1 cellular context compared by ENCODE assay signal in the genomic region with DNA sequence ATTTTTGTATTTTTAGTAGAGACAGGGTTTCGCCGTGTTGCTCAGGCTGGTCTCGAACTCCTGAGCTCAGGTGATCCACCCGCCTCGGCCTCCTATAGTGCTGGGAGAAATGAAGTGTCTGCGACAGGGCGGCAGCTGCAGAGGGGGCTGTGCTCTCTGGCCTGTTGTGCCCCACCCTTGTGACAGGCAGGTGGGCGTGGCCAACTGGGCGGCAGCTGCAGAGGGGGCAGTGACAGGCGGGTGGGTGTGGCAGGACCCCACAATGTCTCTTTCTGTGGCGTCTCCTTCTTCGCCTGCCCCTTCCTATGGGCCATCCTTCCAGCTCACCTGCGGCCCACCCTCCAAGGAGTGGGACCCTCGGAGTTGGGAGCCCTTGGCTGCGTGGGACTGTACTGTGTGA.
TF ChIP-seq lines count a peak whose summit lies in the region.

No MANE protein-coding gene starts in this region.

TF ChIP-seq in K562, 482 proteins besides CTCF, POLR2A, EP300 and RAD21 (continues in another document):
- TF ChIP-seq FUS (optimal IDR thresholded peaks at IDR 0.05; ENCODE audit: low read depth, low read length) (no peak), SRSF9 (IDR thresholded peaks at IDR 0.05; ENCODE audit: borderline replicate concordance, low read depth, low read length) (no peak), SP2 (IDR thresholded peaks at IDR 0.05; ENCODE audit: extremely low read depth, low read depth, low read length, poor library complexity, severe bottlenecking) (no peak), CEBPB (tag; IDR thresholded peaks at IDR 0.05) (no peak), ATF2 (CRISPR knock-in tag; IDR thresholded peaks at IDR 0.05) (no peak), L3MBTL2 (IDR thresholded peaks at IDR 0.05) (no peak), MYC (IDR thresholded peaks at IDR 0.05; ENCODE audit: low read depth, low read length) (no peak), MYC (CRISPR knock-in tag; IDR thresholded peaks at IDR 0.05; ENCODE audit: borderline replicate concordance, low read depth) (0 out of 2 replicates have a peak, but pooled peaks have one; percentile 24), NFIC (IDR thresholded peaks at IDR 0.05) (no peak), ELK1 (CRISPR knock-in tag; IDR thresholded peaks at IDR 0.05) (no peak), ZBTB8A (IDR thresholded peaks at IDR 0.05; ENCODE audit: partially characterized antibody) (no peak), POLR2G (IDR thresholded peaks at IDR 0.05; ENCODE audit: low read depth, low read length) (peak; percentile 21), ELK3 (CRISPR knock-in tag; IDR thresholded peaks at IDR 0.05) (no peak), TOE1 (IDR thresholded peaks at IDR 0.05; ENCODE audit: borderline replicate concordance) (no peak), TOE1 (CRISPR knock-in tag; IDR thresholded peaks at IDR 0.05; ENCODE audit: borderline replicate concordance, low read depth) (no peak), ZNF253 (CRISPR knock-in tag; conservative IDR thresholded peaks at IDR 0.05) (no peak), ZFP30 (CRISPR knock-in tag; IDR thresholded peaks at IDR 0.05; ENCODE audit: borderline replicate concordance) (no peak), CCNT2 (IDR thresholded peaks at IDR 0.05; ENCODE audit: borderline replicate concordance, extremely low read depth, insufficient read length, low read depth, low read length) (no peak), PPARD (CRISPR knock-in tag; IDR thresholded peaks at IDR 0.05) (no peak), ZBTB7A (IDR thresholded peaks at IDR 0.05; ENCODE audit: borderline replicate concordance, control insufficient read depth, low read depth, low read length) (0 out of 2 replicates have a peak, but pooled peaks have one; percentile 15), PHF21A (IDR thresholded peaks at IDR 0.05; ENCODE audit: borderline replicate concordance, low read depth) (no peak), CEBPZ (IDR thresholded peaks at IDR 0.05; ENCODE audit: borderline replicate concordance, low read depth, low read length) (no peak), HDGF (IDR thresholded peaks at IDR 0.05) (no peak), HEY1 (CRISPR knock-in tag; IDR thresholded peaks at IDR 0.05; ENCODE audit: borderline replicate concordance) (no peak), MIER1 (IDR thresholded peaks at IDR 0.05; ENCODE audit: low read depth) (no peak)
- TF ChIP-seq, protein P1, sequence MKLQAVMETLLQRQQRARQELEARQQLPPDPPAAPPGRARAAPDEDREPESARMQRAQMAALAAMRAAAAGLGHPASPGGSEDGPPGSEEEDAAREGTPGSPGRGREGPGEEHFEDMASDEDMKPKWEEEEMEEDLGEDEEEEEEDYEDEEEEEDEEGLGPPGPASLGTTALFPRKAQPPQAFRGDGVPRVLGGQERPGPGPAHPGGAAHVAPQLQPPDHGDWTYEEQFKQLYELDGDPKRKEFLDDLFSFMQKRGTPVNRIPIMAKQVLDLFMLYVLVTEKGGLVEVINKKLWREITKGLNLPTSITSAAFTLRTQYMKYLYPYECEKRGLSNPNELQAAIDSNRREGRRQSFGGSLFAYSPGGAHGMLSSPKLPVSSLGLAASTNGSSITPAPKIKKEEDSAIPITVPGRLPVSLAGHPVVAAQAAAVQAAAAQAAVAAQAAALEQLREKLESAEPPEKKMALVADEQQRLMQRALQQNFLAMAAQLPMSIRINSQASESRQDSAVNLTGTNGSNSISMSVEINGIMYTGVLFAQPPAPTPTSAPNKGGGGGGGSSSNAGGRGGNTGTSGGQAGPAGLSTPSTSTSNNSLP (IDR thresholded peaks at IDR 0.05; ENCODE audit: borderline replicate concordance, low read depth, low read length) = no peak
- TF ChIP-seq, protein P2, sequence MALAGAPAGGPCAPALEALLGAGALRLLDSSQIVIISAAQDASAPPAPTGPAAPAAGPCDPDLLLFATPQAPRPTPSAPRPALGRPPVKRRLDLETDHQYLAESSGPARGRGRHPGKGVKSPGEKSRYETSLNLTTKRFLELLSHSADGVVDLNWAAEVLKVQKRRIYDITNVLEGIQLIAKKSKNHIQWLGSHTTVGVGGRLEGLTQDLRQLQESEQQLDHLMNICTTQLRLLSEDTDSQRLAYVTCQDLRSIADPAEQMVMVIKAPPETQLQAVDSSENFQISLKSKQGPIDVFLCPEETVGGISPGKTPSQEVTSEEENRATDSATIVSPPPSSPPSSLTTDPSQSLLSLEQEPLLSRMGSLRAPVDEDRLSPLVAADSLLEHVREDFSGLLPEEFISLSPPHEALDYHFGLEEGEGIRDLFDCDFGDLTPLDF (CRISPR knock-in tag; IDR thresholded peaks at IDR 0.05) = no peak
- TF ChIP-seq, protein P3, sequence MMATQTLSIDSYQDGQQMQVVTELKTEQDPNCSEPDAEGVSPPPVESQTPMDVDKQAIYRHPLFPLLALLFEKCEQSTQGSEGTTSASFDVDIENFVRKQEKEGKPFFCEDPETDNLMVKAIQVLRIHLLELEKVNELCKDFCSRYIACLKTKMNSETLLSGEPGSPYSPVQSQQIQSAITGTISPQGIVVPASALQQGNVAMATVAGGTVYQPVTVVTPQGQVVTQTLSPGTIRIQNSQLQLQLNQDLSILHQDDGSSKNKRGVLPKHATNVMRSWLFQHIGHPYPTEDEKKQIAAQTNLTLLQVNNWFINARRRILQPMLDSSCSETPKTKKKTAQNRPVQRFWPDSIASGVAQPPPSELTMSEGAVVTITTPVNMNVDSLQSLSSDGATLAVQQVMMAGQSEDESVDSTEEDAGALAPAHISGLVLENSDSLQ (IDR thresholded peaks at IDR 0.05) = peak; percentile 75
- TF ChIP-seq, protein P4, sequence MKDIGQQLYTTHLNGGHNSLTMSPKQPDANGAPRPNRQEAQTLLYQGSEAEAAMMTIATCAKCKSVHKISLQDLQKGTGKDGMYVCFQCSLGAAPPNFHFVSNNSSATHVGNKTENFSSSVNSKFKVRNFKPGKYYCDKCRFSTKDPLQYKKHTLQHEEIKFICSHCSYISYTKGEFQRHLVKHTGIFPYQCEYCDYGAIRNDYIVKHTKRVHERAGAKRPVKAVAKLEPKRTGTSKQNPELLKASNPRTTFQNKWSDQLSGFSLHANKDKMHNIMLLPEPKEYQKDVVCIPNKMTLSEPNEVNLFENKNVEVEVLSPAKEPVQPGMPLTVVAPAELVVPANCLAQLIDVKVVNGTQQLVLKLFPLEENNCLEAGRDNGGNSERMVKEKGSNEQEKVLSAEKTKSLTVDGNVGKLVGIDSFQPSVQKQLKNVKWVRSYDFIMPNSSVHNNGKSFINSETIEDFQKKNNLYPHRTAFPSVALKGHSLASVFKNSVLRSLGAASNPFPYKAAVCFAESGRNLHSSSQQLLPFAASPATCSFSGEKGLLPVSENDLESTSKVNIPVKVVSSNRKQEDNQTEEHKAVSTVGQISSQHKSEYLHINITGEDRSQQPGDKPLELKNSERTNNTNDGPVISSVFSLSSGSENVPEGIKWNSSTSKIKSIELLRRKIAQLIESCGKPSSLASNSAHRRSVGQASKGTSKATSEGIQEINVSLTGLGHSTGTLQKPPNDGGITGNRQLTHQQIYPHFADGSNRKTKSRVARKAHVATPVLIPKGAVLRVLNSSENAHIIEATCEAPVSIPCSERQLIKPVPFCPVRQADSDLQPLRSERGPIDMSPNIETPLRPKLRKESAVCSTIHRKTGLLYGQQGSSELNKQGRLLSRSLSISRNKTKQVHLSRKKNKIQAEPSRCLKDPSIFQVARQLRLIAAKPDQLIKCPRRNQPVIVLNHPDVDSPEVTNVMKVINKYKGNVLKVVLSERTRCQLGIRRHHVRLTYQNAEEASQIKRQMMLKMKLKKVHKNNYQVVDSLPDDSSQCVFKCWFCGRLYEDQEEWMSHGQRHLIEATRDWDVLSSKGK (CRISPR knock-in tag; IDR thresholded peaks at IDR 0.05) = no peak
- TF ChIP-seq, protein P5, sequence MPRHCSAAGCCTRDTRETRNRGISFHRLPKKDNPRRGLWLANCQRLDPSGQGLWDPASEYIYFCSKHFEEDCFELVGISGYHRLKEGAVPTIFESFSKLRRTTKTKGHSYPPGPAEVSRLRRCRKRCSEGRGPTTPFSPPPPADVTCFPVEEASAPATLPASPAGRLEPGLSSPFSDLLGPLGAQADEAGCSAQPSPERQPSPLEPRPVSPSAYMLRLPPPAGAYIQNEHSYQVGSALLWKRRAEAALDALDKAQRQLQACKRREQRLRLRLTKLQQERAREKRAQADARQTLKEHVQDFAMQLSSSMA (CRISPR knock-in tag; IDR thresholded peaks at IDR 0.05) = no peak
- TF ChIP-seq, protein P6, sequence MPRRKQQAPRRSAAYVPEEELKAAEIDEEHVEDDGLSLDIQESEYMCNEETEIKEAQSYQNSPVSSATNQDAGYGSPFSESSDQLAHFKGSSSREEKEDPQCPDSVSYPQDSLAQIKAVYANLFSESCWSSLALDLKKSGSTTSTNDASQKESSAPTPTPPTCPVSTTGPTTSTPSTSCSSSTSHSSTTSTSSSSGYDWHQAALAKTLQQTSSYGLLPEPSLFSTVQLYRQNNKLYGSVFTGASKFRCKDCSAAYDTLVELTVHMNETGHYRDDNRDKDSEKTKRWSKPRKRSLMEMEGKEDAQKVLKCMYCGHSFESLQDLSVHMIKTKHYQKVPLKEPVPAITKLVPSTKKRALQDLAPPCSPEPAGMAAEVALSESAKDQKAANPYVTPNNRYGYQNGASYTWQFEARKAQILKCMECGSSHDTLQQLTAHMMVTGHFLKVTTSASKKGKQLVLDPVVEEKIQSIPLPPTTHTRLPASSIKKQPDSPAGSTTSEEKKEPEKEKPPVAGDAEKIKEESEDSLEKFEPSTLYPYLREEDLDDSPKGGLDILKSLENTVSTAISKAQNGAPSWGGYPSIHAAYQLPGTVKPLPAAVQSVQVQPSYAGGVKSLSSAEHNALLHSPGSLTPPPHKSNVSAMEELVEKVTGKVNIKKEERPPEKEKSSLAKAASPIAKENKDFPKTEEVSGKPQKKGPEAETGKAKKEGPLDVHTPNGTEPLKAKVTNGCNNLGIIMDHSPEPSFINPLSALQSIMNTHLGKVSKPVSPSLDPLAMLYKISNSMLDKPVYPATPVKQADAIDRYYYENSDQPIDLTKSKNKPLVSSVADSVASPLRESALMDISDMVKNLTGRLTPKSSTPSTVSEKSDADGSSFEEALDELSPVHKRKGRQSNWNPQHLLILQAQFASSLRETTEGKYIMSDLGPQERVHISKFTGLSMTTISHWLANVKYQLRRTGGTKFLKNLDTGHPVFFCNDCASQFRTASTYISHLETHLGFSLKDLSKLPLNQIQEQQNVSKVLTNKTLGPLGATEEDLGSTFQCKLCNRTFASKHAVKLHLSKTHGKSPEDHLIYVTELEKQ (CRISPR knock-in tag; IDR thresholded peaks at IDR 0.05) = no peak
